In genomic region chr19:39957886-39958285, GRCh38 we compare ENCODE assay signal across 9 cellular contexts. TPM values are rescaled to one million over a fixed set of nuclear protein-coding genes. Genes with fewer than 3 reads are reported as not detected.
DNase-seq lines count a peak whose midpoint lies in the region; ATAC-seq and TF ChIP-seq lines count a peak whose summit lies in the region.
"Not testable (repeated sequence)": the region's sequence is repeated elsewhere in the genome, so short reads cannot be mapped to it uniquely, and the experiment has no call there.
"Had no signal": no experiment of that assay in that cellular context is flagged by ENCODE, and none has a peak within 500 bp of the region (broad histone marks: within the 10 kb centered on the region; RNA-seq: fewer than 3 reads in every experiment).

No MANE protein-coding gene starts in this region.

- POLR2A ChIA-PET in CD4-positive, alpha-beta T cell (lab: Charles Lee): interaction anchor here (1.7 to 3.0 kb wide), 3 partner anchors 11 to 16 kb away, joined by 6 to 37 read pairs (median 9); partner anchors contain the start of gene PSMC4
- POLR2A ChIA-PET in T-cell (lab: Charles Lee): interaction anchor here in 1 of 2 donors (0.9 kb wide), 1 partner anchor 16 kb away, joined by 3 read pairs; no protein-coding TSS in a partner anchor
- POLR2A ChIA-PET in activated CD4-positive, alpha-beta T cell treated with anti-CD3 and anti-CD28 coated beads, Interleukin-2, amount 10 ng/mL, durations not matched to agents 7 days and 5 days (lab: Charles Lee); activated naive CD8-positive, alpha-beta T cell treated with anti-CD3 and anti-CD28 coated beads, Interleukin-2, amount 10 ng/mL, durations not matched to agents 7 days and 5 days (lab: Charles Lee): not testable (repeated sequence)
- POLR2A ChIA-PET in naive thymus-derived CD8-positive, alpha-beta T cell (lab: Charles Lee): interaction anchor here (0.9 to 3.0 kb wide), 2 partner anchors 12 to 16 kb away, joined by 3 to 39 read pairs; partner anchors contain the start of gene PSMC4

- not testable (repeated sequence) for ATAC-seq in CD4-positive, alpha-beta T cell (ENCODE audit: poor library complexity); T-cell (replicated peaks in 1 of 4); activated naive CD8-positive, alpha-beta T cell treated with anti-CD3 and anti-CD28 coated beads, Interleukin-2, amount 10 ng/mL, durations not matched to agents 7 days and 5 days (ENCODE audit: low read depth); naive thymus-derived CD8-positive, alpha-beta T cell

- not testable (repeated sequence) for H2AFZ ChIP-seq in H9 (ENCODE audit: low read length)

- TF ChIP-seq CTCF in CD4-positive, alpha-beta T cell (IDR thresholded peaks at IDR 0.05); H9 (conservative IDR thresholded peaks at IDR 0.05): not testable (repeated sequence)

- not testable (repeated sequence) for H3T11ph ChIP-seq in H9 (ENCODE audit: low read length)

- not testable (repeated sequence) for H3K56ac ChIP-seq in H9 (ENCODE audit: insufficient read length, low read depth, low read length)

- not testable (repeated sequence) for H3K27me3 Mint-ChIP-seq in CD4-positive, alpha-beta T cell; H9 (ENCODE audit: low read depth); T-cell; activated CD4-positive, alpha-beta T cell treated with anti-CD3 and anti-CD28 coated beads, Interleukin-2, amount 10 ng/mL, durations not matched to agents 7 days and 5 days; activated T-cell treated with anti-CD3 and anti-CD28 coated beads, Interleukin-2, amount 50 U/mL, for 24 hours; activated naive CD8-positive, alpha-beta T cell treated with anti-CD3 and anti-CD28 coated beads, Interleukin-2, amount 10 ng/mL, durations not matched to agents 7 days and 5 days; naive thymus-derived CD8-positive, alpha-beta T cell

- not testable (repeated sequence) for H3K79me2 ChIP-seq in H9 (ENCODE audit: insufficient read depth, low read length)

- H3K4me1 ChIP-seq in H9 (ENCODE audit: insufficient read depth, low read length): not testable (repeated sequence)

- not testable (repeated sequence) for H3K9me3 Mint-ChIP-seq in CD4-positive, alpha-beta T cell; H9; T-cell; activated CD4-positive, alpha-beta T cell treated with anti-CD3 and anti-CD28 coated beads, Interleukin-2, amount 10 ng/mL, durations not matched to agents 7 days and 5 days; activated T-cell treated with anti-CD3 and anti-CD28 coated beads, Interleukin-2, amount 50 U/mL, for 24 hours; activated naive CD8-positive, alpha-beta T cell treated with anti-CD3 and anti-CD28 coated beads, Interleukin-2, amount 10 ng/mL, durations not matched to agents 7 days and 5 days; naive thymus-derived CD8-positive, alpha-beta T cell

- H2BK15ac ChIP-seq in H9 (ENCODE audit: low read depth, low read length): not testable (repeated sequence)

- H2AK5ac ChIP-seq in H9 (ENCODE audit: insufficient read length, low read length): not testable (repeated sequence)

- H3K23me2 ChIP-seq in H9 (ENCODE audit: insufficient read length, low read depth, low read length, poor library complexity, severe bottlenecking): not testable (repeated sequence)

- not testable (repeated sequence) for H2BK12ac ChIP-seq in H9 (ENCODE audit: insufficient read length, low read depth, low read length)

- not testable (repeated sequence) for H3K4ac ChIP-seq in H9 (ENCODE audit: low read depth, low read length)

- not testable (repeated sequence) for H2BK120ac ChIP-seq in H9 (ENCODE audit: low read depth, low read length, poor library complexity, severe bottlenecking)

- not testable (repeated sequence) for H3K23ac ChIP-seq in H9 (ENCODE audit: insufficient read length, low read depth, low read length)

- H3K4me1 Mint-ChIP-seq in CD4-positive, alpha-beta T cell (ENCODE audit: low read depth): peaks cover 75% of the 10 kb centered on the region
- peaks cover 25 to 26% of the 10 kb centered on the region in 2 experiments for H3K4me1 Mint-ChIP-seq in H9
- H3K4me1 Mint-ChIP-seq in T-cell: peaks cover 52 to 65% (median 61%) of the 10 kb centered on the region in 3 donors
- H3K4me1 Mint-ChIP-seq in activated CD4-positive, alpha-beta T cell treated with anti-CD3 and anti-CD28 coated beads, Interleukin-2, amount 10 ng/mL, durations not matched to agents 7 days and 5 days: peaks cover 58% of the 10 kb centered on the region
- peaks cover 52% of the 10 kb centered on the region for H3K4me1 Mint-ChIP-seq in activated T-cell treated with anti-CD3 and anti-CD28 coated beads, Interleukin-2, amount 50 U/mL, for 24 hours (ENCODE audit: low read depth)
- peaks cover 42% of the 10 kb centered on the region for H3K4me1 Mint-ChIP-seq in activated naive CD8-positive, alpha-beta T cell treated with anti-CD3 and anti-CD28 coated beads, Interleukin-2, amount 10 ng/mL, durations not matched to agents 7 days and 5 days
- H3K4me1 Mint-ChIP-seq in naive thymus-derived CD8-positive, alpha-beta T cell: peaks cover 21 to 71% (median 59%) of the 10 kb centered on the region in 4 donors

- peak overlapping the region; percentile 35 for H3K4me3 Mint-ChIP-seq in CD4-positive, alpha-beta T cell
- H3K4me3 Mint-ChIP-seq in H9; T-cell; activated CD4-positive, alpha-beta T cell treated with anti-CD3 and anti-CD28 coated beads, Interleukin-2, amount 10 ng/mL, durations not matched to agents 7 days and 5 days; activated T-cell treated with anti-CD3 and anti-CD28 coated beads, Interleukin-2, amount 50 U/mL, for 24 hours; activated naive CD8-positive, alpha-beta T cell treated with anti-CD3 and anti-CD28 coated beads, Interleukin-2, amount 10 ng/mL, durations not matched to agents 7 days and 5 days: not testable (repeated sequence)
- H3K4me3 Mint-ChIP-seq in naive thymus-derived CD8-positive, alpha-beta T cell: peak overlapping the region in 6 of 10 donors; percentile 4 to 62 (median 31)

- H4K91ac ChIP-seq in H9 (ENCODE audit: insufficient read length, low read depth, low read length): not testable (repeated sequence)

- not testable (repeated sequence) for H3K14ac ChIP-seq in H9 (ENCODE audit: insufficient read depth, low read length)

- DNase-seq in CD4-positive, alpha-beta T cell; T-cell; activated CD4-positive, alpha-beta T cell treated with anti-CD3 and anti-CD28 coated beads, Interleukin-2, amount 10 ng/mL, durations not matched to agents 7 days and 5 days; activated naive CD8-positive, alpha-beta T cell treated with anti-CD3 and anti-CD28 coated beads, Interleukin-2, amount 10 ng/mL, durations not matched to agents 7 days and 5 days; naive thymus-derived CD8-positive, alpha-beta T cell: not testable (repeated sequence)
- peak; percentile 43 for DNase-seq in H9
- peak; percentile 27 for DNase-seq in activated T-cell treated with anti-CD3 and anti-CD28 coated beads, Interleukin-2, amount 50 U/mL, for 24 hours
- peak; percentile 31 for DNase-seq in activated effector memory CD4-positive, alpha-beta T cell treated with anti-CD3 and anti-CD28 coated beads, Interleukin-2, amount 50 U/mL, for 16 hours

- not testable (repeated sequence) for H3K36me3 Mint-ChIP-seq in CD4-positive, alpha-beta T cell (ENCODE audit: low read depth); H9 (ENCODE audit: insufficient read depth in 1 of 3, low read depth in 3 of 3); T-cell; activated CD4-positive, alpha-beta T cell treated with anti-CD3 and anti-CD28 coated beads, Interleukin-2, amount 10 ng/mL, durations not matched to agents 7 days and 5 days (ENCODE audit: low read depth); activated T-cell treated with anti-CD3 and anti-CD28 coated beads, Interleukin-2, amount 50 U/mL, for 24 hours (ENCODE audit: low read depth); activated naive CD8-positive, alpha-beta T cell treated with anti-CD3 and anti-CD28 coated beads, Interleukin-2, amount 10 ng/mL, durations not matched to agents 7 days and 5 days; naive thymus-derived CD8-positive, alpha-beta T cell

- H3K27ac Mint-ChIP-seq in CD4-positive, alpha-beta T cell: peak overlapping the region; percentile 89
- not testable (repeated sequence) for H3K27ac Mint-ChIP-seq in H9
- peak overlapping the region; percentile 86 to 89 for H3K27ac Mint-ChIP-seq in T-cell
- H3K27ac Mint-ChIP-seq in activated CD4-positive, alpha-beta T cell treated with anti-CD3 and anti-CD28 coated beads, Interleukin-2, amount 10 ng/mL, durations not matched to agents 7 days and 5 days: peak overlapping the region; percentile 31
- H3K27ac Mint-ChIP-seq in activated T-cell treated with anti-CD3 and anti-CD28 coated beads, Interleukin-2, amount 50 U/mL, for 24 hours: peak overlapping the region; percentile 72
- peak overlapping the region; percentile 52 for H3K27ac Mint-ChIP-seq in activated naive CD8-positive, alpha-beta T cell treated with anti-CD3 and anti-CD28 coated beads, Interleukin-2, amount 10 ng/mL, durations not matched to agents 7 days and 5 days
- H3K27ac Mint-ChIP-seq in naive thymus-derived CD8-positive, alpha-beta T cell: peak overlapping the region; percentile 14 to 90 (median 78)

- H3K4me2 ChIP-seq in H9 (ENCODE audit: insufficient read depth, insufficient read length, low read length): not testable (repeated sequence)

- not testable (repeated sequence) for H3K27ac ChIP-seq in CD4-positive, alpha-beta T cell (ENCODE audit: low read depth, low read length); H9 (ENCODE audit: insufficient read length, low read depth, low read length)

- intact Hi-C loops in CD4-positive, alpha-beta T cell (cut with DNase I, micrococcal nuclease): loop anchor here in 1 of 2 experiments (2.0 kb wide), 1 partner anchor 13 kb away; no protein-coding TSS in a partner anchor

- H3K79me1 ChIP-seq in H9 (ENCODE audit: insufficient read depth, low read depth, low read length, poor library complexity, severe bottlenecking): not testable (repeated sequence)

- not testable (repeated sequence) for H4K20me1 ChIP-seq in H9 (ENCODE audit: control insufficient read depth, insufficient read depth, insufficient read length)

- CTCF ChIA-PET in CD4-positive, alpha-beta T cell (lab: Charles Lee): interaction anchor here (2.2 kb wide), 1 partner anchor 13 kb away, joined by 8 read pairs; the partner anchor contains the start of gene PSMC4
- CTCF ChIA-PET in T-cell (lab: Charles Lee): not testable (repeated sequence)
- CTCF ChIA-PET in activated CD4-positive, alpha-beta T cell treated with anti-CD3 and anti-CD28 coated beads, Interleukin-2, amount 10 ng/mL, durations not matched to agents 7 days and 5 days (lab: Charles Lee): interaction anchor here (3.4 kb wide), 1 partner anchor 13 kb away, joined by 14 read pairs; the partner anchor contains the start of gene PSMC4

- H3K9ac ChIP-seq in H9 (ENCODE audit: extremely low read depth, insufficient read length, low read length): not testable (repeated sequence)

- not testable (repeated sequence) for H3K27me3 ChIP-seq in CD4-positive, alpha-beta T cell (ENCODE audit: control insufficient read depth, insufficient read depth, low read length); H9 (ENCODE audit: insufficient read depth, low read length)

- not testable (repeated sequence) for H3K9me3 ChIP-seq in CD4-positive, alpha-beta T cell (ENCODE audit: control insufficient read depth, low read length); H9 (ENCODE audit: control insufficient read depth, low read depth, low read length)

- not testable (repeated sequence) for H2BK20ac ChIP-seq in H9 (ENCODE audit: low read depth, low read length, poor library complexity, severe bottlenecking)

- H2BK5ac ChIP-seq in H9 (ENCODE audit: insufficient read length, low read length): not testable (repeated sequence)

- WGBS in H9 (ENCODE audit: extremely low coverage, insufficient read length, low lambda C conversion rate): no CpG with 5 or more reads among the region's 5 CpGs

- not testable (repeated sequence) for H3K18ac ChIP-seq in H9 (ENCODE audit: insufficient read length, low read depth, low read length)

- H4K8ac ChIP-seq in H9 (replicated peaks; ENCODE audit: insufficient read length, low read depth, low read length): not testable (repeated sequence)

- not testable (repeated sequence) for H4K5ac ChIP-seq in H9 (ENCODE audit: insufficient read length, low read depth, low read length)

RNA-seq across cellular contexts. Expression of gene PSMC4, which starts 13.1 kb away (rescaled TPM):
- 10 to 100 TPM; 61.3 to 67.4 TPM for total RNA-seq in CD4-positive, alpha-beta T cell
- total RNA-seq in H9 (2021) (111 and 119 TPM in 2 replicates), T-cell (10 to 100 TPM; 58.5 to 80.0 (median 59.6) TPM)
- total RNA-seq in activated CD4-positive, alpha-beta T cell treated with anti-CD3 and anti-CD28 coated beads, Interleukin-2, amount 10 ng/mL, durations not matched to agents 7 days and 5 days: 100 to 1,000 TPM; 108 to 122 TPM
- total RNA-seq in activated naive CD8-positive, alpha-beta T cell treated with anti-CD3 and anti-CD28 coated beads, Interleukin-2, amount 10 ng/mL, durations not matched to agents 7 days and 5 days: 10 to 100 TPM; 81.9 to 84.5 TPM
- 10 to 100 TPM; 38.7 to 44.3 TPM for total RNA-seq in naive thymus-derived CD8-positive, alpha-beta T cell
- 10 to 100 TPM; 71.3 to 80.4 (median 72.8) TPM for polyA plus RNA-seq in naive thymus-derived CD8-positive, alpha-beta T cell

RNA-seq across cellular contexts. Expression of gene FCGBP, which starts 23.5 kb away (rescaled TPM):
- 10 to 100 TPM; 16.3 to 19.1 TPM for total RNA-seq in CD4-positive, alpha-beta T cell
- 0.13 and 0.15 TPM in 2 replicates for total RNA-seq in H9 (2021)
- total RNA-seq in T-cell: 10 to 100 TPM; 12.6 to 88.0 (median 43.3) TPM
- total RNA-seq in activated CD4-positive, alpha-beta T cell treated with anti-CD3 and anti-CD28 coated beads, Interleukin-2, amount 10 ng/mL, durations not matched to agents 7 days and 5 days: 1 to 10 TPM; 7.1 TPM
- 10 to 100 TPM; 13.1 to 14.0 TPM for total RNA-seq in activated naive CD8-positive, alpha-beta T cell treated with anti-CD3 and anti-CD28 coated beads, Interleukin-2, amount 10 ng/mL, durations not matched to agents 7 days and 5 days
- total RNA-seq in naive thymus-derived CD8-positive, alpha-beta T cell: 100 to 1,000 TPM; 223 to 230 TPM
- 10 to 100 TPM in 1 of 3 donors, 1 to 10 TPM in 2; 2.7 to 11.6 (median 3.1) TPM for polyA plus RNA-seq in naive thymus-derived CD8-positive, alpha-beta T cell
- total RNA-seq: A172 had no signal

RNA-seq across cellular contexts. Expression of gene ZNF546, which starts 39.0 kb away (rescaled TPM):
- 1 to 10 TPM; 2.4 to 3.8 TPM for total RNA-seq in CD4-positive, alpha-beta T cell
- total RNA-seq in H9 (2021): 1.7 and 1.8 TPM in 2 replicates
- total RNA-seq in T-cell: 10 to 100 TPM in 3 of 5 donors, 1 to 10 TPM in 2; 5.9 to 18.0 (median 12.9) TPM
- total RNA-seq in activated CD4-positive, alpha-beta T cell treated with anti-CD3 and anti-CD28 coated beads, Interleukin-2, amount 10 ng/mL, durations not matched to agents 7 days and 5 days: 1 to 10 TPM; 6.1 to 8.9 TPM
- 1 to 10 TPM; 9.3 to 9.9 TPM for total RNA-seq in activated naive CD8-positive, alpha-beta T cell treated with anti-CD3 and anti-CD28 coated beads, Interleukin-2, amount 10 ng/mL, durations not matched to agents 7 days and 5 days
- total RNA-seq in naive thymus-derived CD8-positive, alpha-beta T cell: 10 to 100 TPM; 17.6 to 22.0 TPM
- 1 to 10 TPM; 4.0 to 6.4 (median 6.2) TPM for polyA plus RNA-seq in naive thymus-derived CD8-positive, alpha-beta T cell
